In genomic region chr5:143302344-143302743, GRCh38 we compare ENCODE assay signal across 27 cellular contexts.
A peak's percentile ranks its signal among the peaks of the same experiment; 100 is the strongest.
DNase-seq lines count a peak whose midpoint lies in the region; ATAC-seq and TF ChIP-seq lines count a peak whose summit lies in the region.
"Had no signal": no experiment of that assay in that cellular context is flagged by ENCODE, and none has a peak within 500 bp of the region (broad histone marks: within the 10 kb centered on the region; RNA-seq: fewer than 3 reads in every experiment).

No MANE protein-coding gene starts in this region.

- H3K36me3 ChIP-seq in fibroblast of lung (ENCODE audit: control insufficient read depth, insufficient read depth, low read length), result peaks cover 11% of the 10 kb centered on the region
- H3K36me3 ChIP-seq in psoas muscle (ENCODE audit: insufficient read depth in 1 of 2, low read depth in 1 of 2), result peaks cover 6 to 45% of the 10 kb centered on the region in 2 donors
- no peaks in the 10 kb centered on the region for H3K36me3 ChIP-seq in GM23338 (ENCODE audit: insufficient read depth)
- H3K36me3 ChIP-seq: uterus had no signal

- no peak overlapping the region for H3K4me3 ChIP-seq in fibroblast of lung (replicated peaks in 1 of 4; ENCODE audit: control extremely low read depth in 1 of 4, insufficient read depth in 1 of 4, low read depth in 3 of 4, low read length in 4 of 4)
- H3K4me3 ChIP-seq in psoas muscle, result no peak overlapping the region
- no peak overlapping the region for H3K4me3 ChIP-seq in GM23338
- H3K4me3 ChIP-seq: esophagus muscularis mucosa, heart left ventricle, uterus had no signal

- intact Hi-C loops in psoas muscle (cut with DNase I), result no loop called here

- H2AFZ ChIP-seq in fibroblast of lung (ENCODE audit: low read length) (no peak overlapping the region), GM23338 (no peak overlapping the region)

- peaks cover 7% of the 10 kb centered on the region; the same call in 1 of the 3 replicates for H3K36me3 Mint-ChIP-seq in GM23338 (ENCODE audit: low read depth)

- no peaks in the 10 kb centered on the region for H3K9me2 ChIP-seq in GM23338 (ENCODE audit: insufficient read depth)

- H3K4me1 Mint-ChIP-seq in GM23338, result peaks cover 7% of the 10 kb centered on the region; the same call in 2 of the 3 replicates
- H3K4me1 Mint-ChIP-seq: mesothelial cell of epicardium, nephron had no signal

- H3K27me3 ChIP-seq in fibroblast of lung (ENCODE audit: control insufficient read depth, insufficient read depth, low read length) (no peaks in the 10 kb centered on the region), psoas muscle (ENCODE audit: insufficient read depth in 3 of 3, low read length in 2 of 3) (no peaks in the 10 kb centered on the region), GM23338 (ENCODE audit: insufficient read depth) (no peaks in the 10 kb centered on the region)
- H3K27me3 ChIP-seq: esophagus muscularis mucosa, heart left ventricle, uterus had no signal

- H3K4me1 ChIP-seq in fibroblast of lung (ENCODE audit: control insufficient read depth, extremely low read depth, insufficient read depth, low read length) (peaks cover 2% of the 10 kb centered on the region), psoas muscle (peaks cover 34% of the 10 kb centered on the region), GM23338 (ENCODE audit: insufficient read depth) (no peaks in the 10 kb centered on the region)
- H3K4me1 ChIP-seq: uterus had no signal

- no peaks in the 10 kb centered on the region for H3K9me3 ChIP-seq in fibroblast of lung (ENCODE audit: control insufficient read depth, insufficient read depth, low read depth, low read length)
- no peaks in the 10 kb centered on the region for H3K9me3 ChIP-seq in psoas muscle
- H3K9me3 ChIP-seq: esophagus muscularis mucosa, uterus had no signal

- TF ChIP-seq CTCF in fibroblast of lung (conservative IDR thresholded peaks at IDR 0.05 in 1 of 2, IDR thresholded peaks at IDR 0.05 in 1 of 2; ENCODE audit: low read depth in 1 of 2, low read length in 2 of 2) (no peak), psoas muscle (IDR thresholded peaks at IDR 0.05) (no peak), GM23338 (conservative IDR thresholded peaks at IDR 0.05; ENCODE audit: low read depth in 2 of 2) (no peak)

- ATAC-seq in GM21786 (IDR thresholded peaks at IDR 0.05; ENCODE audit: unreplicated experiment) (no peak), psoas muscle (no peak), GM23338 (no peak)
- ATAC-seq: activated CD8-positive, alpha-beta memory T cell treated with anti-CD3 and anti-CD28 coated beads, Interleukin-2, amount 10 ng/mL, durations not matched to agents 7 days and 5 days; heart left ventricle; left lobe of liver; stimulated activated memory B cell treated with anti-CD40 and anti-IgM and Interleukin-4, amounts not matched to agents 10 μg/mL and 1 μg/mL and 100 μg/mL, for 72 hours had no signal

- no peaks in the 10 kb centered on the region for H4K20me1 ChIP-seq in fibroblast of lung (ENCODE audit: control insufficient read depth, extremely low read depth, insufficient read depth, low read length)
- H4K20me1 ChIP-seq in GM23338 (replicated peaks; ENCODE audit: insufficient read depth), result no peaks in the 10 kb centered on the region

- peak; percentile 53 for DNase-seq in ELR (ENCODE audit: low read depth)
- peak; percentile 33 for DNase-seq in M059J (ENCODE audit: low read depth)
- DNase-seq in fibroblast of lung (ENCODE audit: low read depth in 2 of 2), result peak; percentile 40 to 55
- peak; percentile 40 for DNase-seq in renal cortical epithelial cell (ENCODE audit: low read depth)
- no peak for DNase-seq in psoas muscle
- no peak for DNase-seq in GM23338 (ENCODE audit: low spot score)
- DNase-seq in NCI-H82 treated with DMSO at 0.1 percent for 48 hours (lab: John Stamatoyannopoulos, UW; ENCODE audit: unreplicated experiment), result no peak
- DNase-seq: activated CD4-positive, alpha-beta T cell treated with anti-CD3 and anti-CD28 coated beads, Interleukin-2, amount 10 ng/mL, durations not matched to agents 24 days and 14 days; activated CD8-positive, alpha-beta memory T cell treated with anti-CD3 and anti-CD28 coated beads, Interleukin-2, amount 10 ng/mL, durations not matched to agents 7 days and 5 days; activated naive CD8-positive, alpha-beta T cell treated with anti-CD3 and anti-CD28 coated beads for 36 hours; CD4-positive, CD25-positive, alpha-beta regulatory T cell; effector CD8-positive, alpha-beta T cell; H9; heart left ventricle; Kasumi-1; NCI-H1105 treated with DMSO at 0.1 percent for 48 hours; NK-92 treated with Interleukin-12 subunit alpha and Interleukin-12 subunit beta, amount 100 ng/mL, for 24 hours; stimulated activated CD4-positive, alpha-beta T cell treated with anti-CD3 and anti-CD28 coated beads, Interleukin-1b, Interleukin-23, amount 100 ng/mL, for 48 hours; uterus had no signal

- no peak overlapping the region for H3K4me3 Mint-ChIP-seq in GM23338
- H3K4me3 Mint-ChIP-seq: activated CD4-positive, alpha-beta T cell treated with anti-CD3 and anti-CD28 coated beads, Interleukin-2, amount 10 ng/mL, durations not matched to agents 24 days and 14 days; activated CD8-positive, alpha-beta memory T cell treated with anti-CD3 and anti-CD28 coated beads, Interleukin-2, amount 10 ng/mL, durations not matched to agents 7 days and 5 days; activated naive CD8-positive, alpha-beta T cell treated with anti-CD3 and anti-CD28 coated beads for 36 hours; CD4-positive, CD25-positive, alpha-beta regulatory T cell; H9; mesothelial cell of epicardium; nephron; stimulated activated memory B cell treated with anti-CD40 and anti-IgM and Interleukin-4, amounts not matched to agents 10 μg/mL and 1 μg/mL and 100 μg/mL, for 72 hours; T-helper 2 cell treated with Interferon-gamma antibody and Interleukin-4, amounts not matched to agents 5 μg/mL and 100 μg/mL, for 36 hours had no signal

- no peak overlapping the region for H3K27ac Mint-ChIP-seq in GM23338
- H3K27ac Mint-ChIP-seq: activated CD4-positive, alpha-beta T cell treated with anti-CD3 and anti-CD28 coated beads, Interleukin-2, amount 10 ng/mL, durations not matched to agents 24 days and 14 days; activated CD8-positive, alpha-beta memory T cell treated with anti-CD3 and anti-CD28 coated beads, Interleukin-2, amount 10 ng/mL, durations not matched to agents 7 days and 5 days; activated naive CD8-positive, alpha-beta T cell treated with anti-CD3 and anti-CD28 coated beads for 36 hours; H9; mesothelial cell of epicardium; nephron; stimulated activated memory B cell treated with anti-CD40 and anti-IgM and Interleukin-4, amounts not matched to agents 10 μg/mL and 1 μg/mL and 100 μg/mL, for 72 hours; T-helper 2 cell treated with Interferon-gamma antibody and Interleukin-4, amounts not matched to agents 5 μg/mL and 100 μg/mL, for 36 hours had no signal

- no peak overlapping the region for H3K4me2 ChIP-seq in fibroblast of lung (ENCODE audit: extremely low read depth, insufficient read depth, low read length)
- no peak overlapping the region for H3K4me2 ChIP-seq in GM23338

- H3K9me3 Mint-ChIP-seq in GM23338, result no peaks in the 10 kb centered on the region

- peaks cover 67% of the 10 kb centered on the region for H3K79me2 ChIP-seq in fibroblast of lung (ENCODE audit: control insufficient read depth, insufficient read depth, low read length)
- no peaks in the 10 kb centered on the region for H3K79me2 ChIP-seq in GM23338 (replicated peaks; ENCODE audit: insufficient read depth)

- no peak overlapping the region for H3K9ac ChIP-seq in fibroblast of lung (ENCODE audit: insufficient read depth, low read length)

- no peaks in the 10 kb centered on the region for H3K27me3 Mint-ChIP-seq in GM23338 (ENCODE audit: insufficient read depth, low read depth, poor library complexity)
- H3K27me3 Mint-ChIP-seq: activated CD4-positive, alpha-beta T cell treated with anti-CD3 and anti-CD28 coated beads, Interleukin-2, amount 10 ng/mL, durations not matched to agents 24 days and 14 days; activated CD8-positive, alpha-beta memory T cell treated with anti-CD3 and anti-CD28 coated beads, Interleukin-2, amount 10 ng/mL, durations not matched to agents 7 days and 5 days; activated naive CD8-positive, alpha-beta T cell treated with anti-CD3 and anti-CD28 coated beads for 36 hours; CD4-positive, CD25-positive, alpha-beta regulatory T cell; stimulated activated memory B cell treated with anti-CD40 and anti-IgM and Interleukin-4, amounts not matched to agents 10 μg/mL and 1 μg/mL and 100 μg/mL, for 72 hours had no signal

- no peaks in the 10 kb centered on the region for H3F3A ChIP-seq in GM23338 (replicated peaks; ENCODE audit: low read depth)

- no peak overlapping the region for H3K27ac ChIP-seq in fibroblast of lung (ENCODE audit: insufficient read depth, low read length)
- no peak overlapping the region for H3K27ac ChIP-seq in psoas muscle
- H3K27ac ChIP-seq in GM23338 (ENCODE audit: low read depth), result no peak overlapping the region
- H3K27ac ChIP-seq: esophagus muscularis mucosa, heart left ventricle, uterus, VCaP had no signal

Comparison
In these comparisons a context has a peak if more than half of its experiments do, and no peak if none do; other contexts are left out.
1. DNase-seq: peak in ELR (single experiment), M059J (single experiment), fibroblast of lung (2 of 2) and renal cortical epithelial cell (single experiment); none in psoas muscle (0 of 2), GM23338 (single experiment) and NCI-H82 treated with DMSO at 0.1 percent for 48 hours (single experiment).